Comparison of ENCODE assay signal across 10 cellular contexts in genomic region chr1:244349581-244350001, GRCh38.
DNase-seq lines count a peak whose midpoint lies in the region; ATAC-seq and TF ChIP-seq lines count a peak whose summit lies in the region.
"Had no signal": no experiment of that assay in that cellular context is flagged by ENCODE, and none has a peak within 500 bp of the region (broad histone marks: within the 10 kb centered on the region; RNA-seq: fewer than 3 reads in every experiment).

No MANE protein-coding gene starts in this region.

- H3K27me3 ChIP-seq in osteoblast (ENCODE audit: insufficient read depth, low read length) (no peaks in the 10 kb centered on the region), ascending aorta (no peaks in the 10 kb centered on the region)

- H3K9me3 ChIP-seq in osteoblast (ENCODE audit: low read depth, low read length): no peaks in the 10 kb centered on the region
- no peaks in the 10 kb centered on the region for H3K9me3 ChIP-seq in ascending aorta

- peak overlapping the region; percentile 70 for H3K4me2 ChIP-seq in osteoblast (ENCODE audit: insufficient read depth, low read length)

- ATAC-seq in GM18909 (IDR thresholded peaks at IDR 0.05; ENCODE audit: poor library complexity, unreplicated experiment) (peak; percentile 13), HG03175 (IDR thresholded peaks at IDR 0.05; ENCODE audit: unreplicated experiment) (peak; percentile 4), GM19455 (IDR thresholded peaks at IDR 0.05; ENCODE audit: unreplicated experiment) (no peak)

- H3K79me2 ChIP-seq in osteoblast (ENCODE audit: insufficient read depth, low read length): no peaks in the 10 kb centered on the region

- no peak overlapping the region for H2AFZ ChIP-seq in osteoblast (ENCODE audit: low read length)

- H3K36me3 ChIP-seq in osteoblast (ENCODE audit: insufficient read depth, low read length) (no peaks in the 10 kb centered on the region), ascending aorta (no peaks in the 10 kb centered on the region)

- no peak overlapping the region for H3K4me3 ChIP-seq in choroid plexus epithelial cell (ENCODE audit: low read depth, low read length)
- H3K4me3 ChIP-seq in osteoblast (ENCODE audit: insufficient read depth, low read length): no peak overlapping the region
- no peak overlapping the region for H3K4me3 ChIP-seq in ascending aorta

- TF ChIP-seq CTCF in choroid plexus epithelial cell (conservative IDR thresholded peaks at IDR 0.05; ENCODE audit: low read depth, low read length): no peak
- no peak for TF ChIP-seq CTCF in osteoblast (IDR thresholded peaks at IDR 0.05; ENCODE audit: extremely low read depth, low read depth, low read length)
- no peak for TF ChIP-seq CTCF in ascending aorta (IDR thresholded peaks at IDR 0.05)

- intact Hi-C loops in ascending aorta (cut with DNase I): no loop called here

- H3K27ac ChIP-seq in osteoblast (ENCODE audit: low read depth, low read length) (peak overlapping the region; percentile 85), ascending aorta (no peak overlapping the region)

- DNase-seq in choroid plexus epithelial cell (ENCODE audit: low read depth) (peak; percentile 36), osteoblast (ENCODE audit: insufficient read length, low spot score, missing footprints) (peak; percentile 88), ascending aorta (ENCODE audit: low spot score in 2 of 2) (no peak), GM03348 (ENCODE audit: low spot score) (no peak)
- DNase-seq: NCI-H2029; stimulated activated CD4-positive, alpha-beta T cell treated with anti-CD3 and anti-CD28 coated beads, Interleukin-12 subunit alpha, Interleukin-12 subunit beta, amount 100 ng/mL, for 4 hours; stimulated activated naive CD8-positive, alpha-beta T cell treated with anti-CD3 and anti-CD28 coated beads, Interleukin-15, amount 100 ng/mL, for 72 hours had no signal

- no peaks in the 10 kb centered on the region for H4K20me1 ChIP-seq in osteoblast (ENCODE audit: insufficient read depth, low read length)

- H3K4me1 ChIP-seq in osteoblast (ENCODE audit: insufficient read depth, low read length) (peaks cover 49% of the 10 kb centered on the region), ascending aorta (no peaks in the 10 kb centered on the region)

Comparison
In these comparisons a context has a peak if more than half of its experiments do, and no peak if none do; other contexts are left out.
1. DNase-seq: peak in choroid plexus epithelial cell (single experiment) and osteoblast (single experiment); none in ascending aorta (0 of 2) and GM03348 (single experiment).